8 cellular contexts compared by ENCODE assay signal in the genomic region with DNA sequence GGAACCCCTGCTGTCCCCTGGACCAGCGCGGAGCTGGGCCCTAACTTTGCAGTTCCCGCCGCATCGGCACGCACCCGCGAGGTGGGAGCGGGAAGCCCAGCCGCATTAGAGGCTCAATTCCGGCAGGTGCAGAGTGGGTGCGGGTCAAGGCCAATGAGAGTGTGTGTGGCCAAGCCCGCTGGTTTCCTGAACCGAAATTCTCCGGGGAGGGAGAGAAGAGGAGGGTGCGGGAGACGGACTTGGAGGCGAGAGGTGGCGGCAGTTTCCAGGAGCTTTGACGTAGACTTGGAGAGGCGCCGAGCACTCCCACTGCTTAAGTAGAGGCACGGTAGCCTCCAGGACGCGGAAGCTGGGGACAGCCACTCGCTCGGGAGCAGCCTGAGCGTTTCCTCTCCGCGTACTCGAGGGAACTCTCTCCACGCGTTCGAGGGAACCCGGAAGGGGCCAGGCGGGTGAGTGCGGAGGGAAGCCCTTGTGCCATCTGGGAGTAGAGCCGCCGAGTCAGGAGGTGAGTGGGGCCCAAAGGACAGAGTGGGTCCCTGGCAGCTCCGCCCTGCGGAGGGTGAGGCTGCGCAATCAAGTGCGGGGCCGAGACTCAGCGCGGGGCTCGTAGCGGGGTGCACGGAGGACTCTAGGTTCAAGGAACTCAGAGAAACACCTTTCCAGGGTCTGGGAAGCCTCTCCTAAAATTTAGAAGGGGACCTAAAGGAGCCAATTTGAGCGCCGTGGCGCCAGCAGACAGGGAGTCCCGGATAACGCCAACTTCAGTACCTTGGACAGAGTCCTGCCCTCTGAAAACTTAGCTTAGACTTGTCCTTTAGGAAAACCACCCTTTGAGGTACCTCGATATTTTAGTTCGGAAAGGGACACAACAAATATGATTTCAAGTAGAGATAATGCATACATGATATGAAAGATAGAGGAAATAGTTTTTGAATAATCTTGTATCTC. TPM values are rescaled to one million over a fixed set of nuclear protein-coding genes. Genes with fewer than 3 reads are reported as not detected.
A peak's percentile ranks its signal among the peaks of the same experiment; 100 is the strongest.
DNase-seq lines count a peak whose midpoint lies in the region; ATAC-seq and TF ChIP-seq lines count a peak whose summit lies in the region.

A gene (plus strand): TSS at position 413 of the 951 bp plus-strand sequence. CDS start 1,750 bp downstream, outside the sequence.

- no peak within 1 kb of the TSS for H2BK5ac ChIP-seq in IMR-90 (ENCODE audit: low read depth, low read length, poor library complexity, severe bottlenecking)

- dilution Hi-C loops in IMR-90 (cut with HindIII; ENCODE audit: low sequenced_read_pairs, unreplicated experiment): no loop called here

- H2AFZ ChIP-seq in IMR-90 (replicated peaks; ENCODE audit: low read length, poor library complexity): no peak within 1 kb of the TSS

- H3K56ac ChIP-seq in IMR-90 (ENCODE audit: extremely low read depth, insufficient read depth, low read length): no peak within 1 kb of the TSS

- H3K27ac ChIP-seq in IMR-90 (ENCODE audit: insufficient read depth, low read length): no peak within 1 kb of the TSS
- H3K27ac ChIP-seq in CD8-positive, alpha-beta memory T cell (ENCODE audit: low read depth, low read length): no peak within 1 kb of the TSS

- H3K9me3 Mint-ChIP-seq in CD8-positive, alpha-beta memory T cell: peaks cover 0 to 3% (median 0%) of the 10 kb centered on the region in 5 donors

- DNase-seq in Daoy (ENCODE audit: low read depth) (peak; percentile 45), IMR-90 (peak; percentile 57), astrocyte of the hippocampus (ENCODE audit: low read depth, low spot score) (peak; percentile 86), iPS-NIHi7 (ENCODE audit: extremely low spot score) (peak; percentile 84)
- DNase-seq in CD8-positive, alpha-beta memory T cell: no peak

- POLR2A ChIA-PET in IMR-90 (lab: Charles Lee; ENCODE audit: unreplicated experiment): no interaction called here
- POLR2A ChIA-PET in CD8-positive, alpha-beta memory T cell (lab: Charles Lee): no interaction called here

- H3K4ac ChIP-seq in IMR-90 (ENCODE audit: low read depth, low read length): no peak within 1 kb of the TSS

- no peak within 1 kb of the TSS for H3K4me2 ChIP-seq in IMR-90 (ENCODE audit: low read depth, low read length)

- WGBS in IMR-90 (ENCODE audit: extremely low coverage in 2 of 2, insufficient read length in 1 of 2), 2 experiments: 7% methylated on average over 25 of the region's 56 CpGs; no CpG with 5 or more reads in 1 of the 2 experiments

- no peaks in the 10 kb centered on the region for H3K79me1 ChIP-seq in IMR-90 (ENCODE audit: low read depth in 1 of 2, low read length in 2 of 2)

- no peak within 1 kb of the TSS for H3K14ac ChIP-seq in IMR-90 (replicated peaks; ENCODE audit: low read depth, low read length)

- no peaks in the 10 kb centered on the region for H4K20me1 ChIP-seq in IMR-90 (ENCODE audit: insufficient read depth, low read length)

- CTCF ChIA-PET in IMR-90 (lab: Yijun Ruan, JAX): interaction anchor here (0.7 to 0.8 kb wide), 2 partner anchors 12 to 44 kb away, joined by 3 read pairs; no protein-coding TSS in a partner anchor
- CTCF ChIA-PET in CD8-positive, alpha-beta memory T cell (lab: Charles Lee): no interaction called here

- peak within 1 kb of the TSS; percentile 25 for H2AK9ac ChIP-seq in IMR-90 (replicated peaks; ENCODE audit: low read depth, low read length, poor library complexity)

- peaks cover 10% of the 10 kb centered on the region for H3K27me3 ChIP-seq in IMR-90 (ENCODE audit: control insufficient read depth, insufficient read depth, low read length)
- no peaks in the 10 kb centered on the region for H3K27me3 ChIP-seq in CD8-positive, alpha-beta memory T cell (ENCODE audit: insufficient read depth, low read length, poor library complexity, severe bottlenecking)

- no peaks in the 10 kb centered on the region for H3K9me3 ChIP-seq in IMR-90 (ENCODE audit: control insufficient read depth, insufficient read depth, low read length)
- H3K9me3 ChIP-seq in CD8-positive, alpha-beta memory T cell (ENCODE audit: low read length): no peaks in the 10 kb centered on the region

- peaks cover 7 to 16% of the 10 kb centered on the region in 2 donors for H3K27me3 Mint-ChIP-seq in CD8-positive, alpha-beta memory T cell

- H3K27ac Mint-ChIP-seq in CD8-positive, alpha-beta memory T cell: no peak within 1 kb of the TSS

- no peak within 1 kb of the TSS for H3K18ac ChIP-seq in IMR-90 (ENCODE audit: low read depth, low read length)

- TF ChIP-seq CTCF in IMR-90 (conservative IDR thresholded peaks at IDR 0.05; ENCODE audit: low read depth, low read length): no peak

- H3K4me3 ChIP-seq in IMR-90 (ENCODE audit: insufficient read depth, low read depth, low read length): no peak within 1 kb of the TSS
- H3K4me3 ChIP-seq in CD8-positive, alpha-beta memory T cell (ENCODE audit: low read length): no peak within 1 kb of the TSS

- in situ Hi-C loops in IMR-90 (cut with MboI; ENCODE audit: low sequenced_read_pairs): no loop called here

- no peak within 1 kb of the TSS for H3K9ac ChIP-seq in IMR-90 (ENCODE audit: low read depth, low read length)

- intact Hi-C loops in IMR-90 (cut with micrococcal nuclease): no loop called here

- H4K5ac ChIP-seq in IMR-90 (ENCODE audit: low read depth, low read length): no peak within 1 kb of the TSS

- TF ChIP-seq RAD21 in IMR-90 (IDR thresholded peaks at IDR 0.05; ENCODE audit: low read length): no peak

- no peak within 1 kb of the TSS for H2BK20ac ChIP-seq in IMR-90 (ENCODE audit: low read depth, low read length)

- H3K36me3 Mint-ChIP-seq in CD8-positive, alpha-beta memory T cell: no peaks in the 10 kb centered on the region

- ATAC-seq in IMR-90 (ENCODE audit: low read depth) (peak; percentile 89), GM21737 (IDR thresholded peaks at IDR 0.05; ENCODE audit: unreplicated experiment) (no peak), GM19452 (IDR thresholded peaks at IDR 0.05; ENCODE audit: unreplicated experiment) (no peak)
- ATAC-seq in activated CD4-positive, CD25-positive, alpha-beta regulatory T cell treated with anti-CD3 and anti-CD28 coated beads, Interleukin-2, amount 50 U/mL, for 24 hours: no peak

- H3K4me1 ChIP-seq in IMR-90 (ENCODE audit: control insufficient read depth, insufficient read depth, low read length): no peaks in the 10 kb centered on the region
- H3K4me1 ChIP-seq in CD8-positive, alpha-beta memory T cell (ENCODE audit: insufficient read depth, low read length): no peaks in the 10 kb centered on the region

- no peak within 1 kb of the TSS for H3K23ac ChIP-seq in IMR-90 (ENCODE audit: low read depth, low read length)

- no peak for TF ChIP-seq POLR2A in IMR-90 (IDR thresholded peaks at IDR 0.05; ENCODE audit: low read depth, low read length)

- no peaks in the 10 kb centered on the region for H3K4me1 Mint-ChIP-seq in CD8-positive, alpha-beta memory T cell

- H3K9me1 ChIP-seq in IMR-90 (ENCODE audit: insufficient read depth, low read length): no peaks in the 10 kb centered on the region

- no peak within 1 kb of the TSS for H3K4me3 Mint-ChIP-seq in CD8-positive, alpha-beta memory T cell

- no peak within 1 kb of the TSS for H2BK15ac ChIP-seq in IMR-90 (ENCODE audit: low read depth, low read length)

- no peak within 1 kb of the TSS for H2BK120ac ChIP-seq in IMR-90 (ENCODE audit: low read depth, low read length)

- H3K36me3 ChIP-seq in IMR-90 (ENCODE audit: control insufficient read depth, insufficient read depth, low read length): no peaks in the 10 kb centered on the region
- H3K36me3 ChIP-seq in CD8-positive, alpha-beta memory T cell (ENCODE audit: insufficient read depth, low read length): no peaks in the 10 kb centered on the region

- H2AK5ac ChIP-seq in IMR-90 (ENCODE audit: low read depth, low read length): no peak within 1 kb of the TSS

- H4K91ac ChIP-seq in IMR-90 (ENCODE audit: insufficient read depth, low read depth, low read length): no peak within 1 kb of the TSS

- no peak within 1 kb of the TSS for H4K8ac ChIP-seq in IMR-90 (ENCODE audit: low read depth in 2 of 2, low read length in 2 of 2)

- BruUV-seq in IMR-90 (replicated peaks; lab: Mats Ljungman, UMichigan): no TSS peak

TF ChIP-seq in IMR-90, 13 proteins besides CTCF, POLR2A, EP300 and RAD21:
- TF ChIP-seq, protein P1, sequence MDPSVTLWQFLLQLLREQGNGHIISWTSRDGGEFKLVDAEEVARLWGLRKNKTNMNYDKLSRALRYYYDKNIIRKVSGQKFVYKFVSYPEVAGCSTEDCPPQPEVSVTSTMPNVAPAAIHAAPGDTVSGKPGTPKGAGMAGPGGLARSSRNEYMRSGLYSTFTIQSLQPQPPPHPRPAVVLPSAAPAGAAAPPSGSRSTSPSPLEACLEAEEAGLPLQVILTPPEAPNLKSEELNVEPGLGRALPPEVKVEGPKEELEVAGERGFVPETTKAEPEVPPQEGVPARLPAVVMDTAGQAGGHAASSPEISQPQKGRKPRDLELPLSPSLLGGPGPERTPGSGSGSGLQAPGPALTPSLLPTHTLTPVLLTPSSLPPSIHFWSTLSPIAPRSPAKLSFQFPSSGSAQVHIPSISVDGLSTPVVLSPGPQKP (IDR thresholded peaks at IDR 0.05; ENCODE audit: borderline replicate concordance, low read depth, low read length): no peak
- TF ChIP-seq RFX5 (IDR thresholded peaks at IDR 0.05; ENCODE audit: low read depth, low read length): no peak
- TF ChIP-seq NFE2L2 (IDR thresholded peaks at IDR 0.05; ENCODE audit: low read depth, low read length): no peak
- no peak for TF ChIP-seq MAZ (IDR thresholded peaks at IDR 0.05; ENCODE audit: borderline replicate concordance, low read depth, low read length)
- TF ChIP-seq CHD1 (IDR thresholded peaks at IDR 0.05; ENCODE audit: low read depth, low read length): no peak
- TF ChIP-seq MXI1 (IDR thresholded peaks at IDR 0.05; ENCODE audit: borderline replicate concordance, low read depth, low read length): no peak
- no peak for TF ChIP-seq CEBPB (IDR thresholded peaks at IDR 0.05; ENCODE audit: low read depth, low read length)
- no peak for TF ChIP-seq BHLHE40 (IDR thresholded peaks at IDR 0.05; ENCODE audit: low read depth, low read length)
- no peak for TF ChIP-seq SMC3 (IDR thresholded peaks at IDR 0.05; ENCODE audit: low read depth, low read length)
- TF ChIP-seq, protein P2, sequence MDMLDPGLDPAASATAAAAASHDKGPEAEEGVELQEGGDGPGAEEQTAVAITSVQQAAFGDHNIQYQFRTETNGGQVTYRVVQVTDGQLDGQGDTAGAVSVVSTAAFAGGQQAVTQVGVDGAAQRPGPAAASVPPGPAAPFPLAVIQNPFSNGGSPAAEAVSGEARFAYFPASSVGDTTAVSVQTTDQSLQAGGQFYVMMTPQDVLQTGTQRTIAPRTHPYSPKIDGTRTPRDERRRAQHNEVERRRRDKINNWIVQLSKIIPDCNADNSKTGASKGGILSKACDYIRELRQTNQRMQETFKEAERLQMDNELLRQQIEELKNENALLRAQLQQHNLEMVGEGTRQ (IDR thresholded peaks at IDR 0.05; ENCODE audit: low read depth, low read length): no peak
TF ChIP-seq in IMR-90: peak in this region for 0.

RNA-seq across cellular contexts. Expression of the gene that starts here (rescaled TPM):
- not detected in 2 replicates for total RNA-seq in Daoy (2014; rRNA removed; shearing (Covaris generic))
- not detected in 2 replicates for total RNA-seq in IMR-90 (2012; rRNA removed)
- not detected in 2 replicates for polyA plus RNA-seq in IMR-90 (2012; rRNA removed)
- polyA plus RNA-seq in IMR-90 (2012; cell fraction: cytosol; rRNA removed): not detected in 2 replicates
- not detected in 2 replicates for polyA plus RNA-seq in IMR-90 (2012; cell fraction: nucleus; rRNA removed; ENCODE audit: low replicate concordance)
- not detected for total RNA-seq in CD8-positive, alpha-beta memory T cell
- polyA plus RNA-seq in CD8-positive, alpha-beta memory T cell: not detected

Comparison
In these comparisons a context has a peak if more than half of its experiments do, and no peak if none do; other contexts are left out.
1. Peak in DNase-seq in Daoy; RNA of the gene not detected or under 1 TPM.
2. Peak in DNase-seq and ATAC-seq in IMR-90; RNA of the gene not detected or under 1 TPM.
3. DNase-seq: peak in astrocyte of the hippocampus (single experiment) and iPS-NIHi7 (single experiment); none in CD8-positive, alpha-beta memory T cell (0 of 5).